ENCODE assay signal across 32 cellular contexts in the genomic region with DNA sequence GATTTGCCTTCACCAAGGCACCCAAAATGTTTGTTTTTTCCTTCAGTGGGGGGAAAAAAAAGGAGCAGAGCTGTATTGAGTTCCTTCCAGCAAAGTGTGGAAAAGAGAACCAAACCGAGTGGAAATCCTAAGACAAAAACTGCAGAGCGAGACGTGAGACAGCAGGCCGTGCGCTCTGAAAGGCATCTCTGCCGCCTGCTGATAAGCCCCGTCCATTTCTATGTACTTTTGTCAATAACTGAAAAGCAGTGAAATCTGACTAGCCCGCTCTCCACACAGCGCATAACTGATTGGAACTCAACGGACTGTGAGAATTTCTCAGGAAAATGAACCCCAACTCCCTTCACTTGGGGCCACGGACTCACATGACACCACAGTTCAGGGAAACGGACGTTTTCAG.
DNase-seq lines count a peak whose midpoint lies in the region; ATAC-seq lines count a peak whose summit lies in the region.
"Had no signal": no experiment of that assay in that cellular context is flagged by ENCODE, and none has a peak within 500 bp of the region (broad histone marks: within the 10 kb centered on the region; RNA-seq: fewer than 3 reads in every experiment).

No MANE protein-coding gene starts in this region.

- H3K27ac ChIP-seq in angular gyrus (ENCODE audit: low read depth, low read length) (peak overlapping the region; percentile 22), layer of hippocampus (ENCODE audit: low read depth, low read length) (peak overlapping the region; percentile 75)
- H3K27ac ChIP-seq in effector memory CD4-positive, alpha-beta T cell (ENCODE audit: insufficient read depth, low read length, poor library complexity, severe bottlenecking) = no peak overlapping the region
- H3K27ac ChIP-seq: BLaER1, colonic mucosa, esophagus squamous epithelium, KMS-11, suprapubic skin had no signal

- no peaks in the 10 kb centered on the region for H3K9me3 ChIP-seq in effector memory CD4-positive, alpha-beta T cell (ENCODE audit: control insufficient read depth, low read length)
- H3K9me3 ChIP-seq: BLaER1, colonic mucosa, esophagus squamous epithelium, left ventricle myocardium inferior, suprapubic skin had no signal

- intact Hi-C loops in posterior vena cava (cut with DNase I) = no loop called here

- H3K27me3 ChIP-seq in layer of hippocampus (ENCODE audit: control insufficient read depth, insufficient read depth, low read length) = no peaks in the 10 kb centered on the region
- no peaks in the 10 kb centered on the region for H3K27me3 ChIP-seq in effector memory CD4-positive, alpha-beta T cell (replicated peaks; ENCODE audit: control insufficient read depth, insufficient read depth, low read length, poor library complexity, severe bottlenecking)
- H3K27me3 ChIP-seq: BLaER1, colonic mucosa, esophagus squamous epithelium, suprapubic skin had no signal

- H3K4me1 ChIP-seq in effector memory CD4-positive, alpha-beta T cell (ENCODE audit: control insufficient read depth, insufficient read depth, low read length, poor library complexity, severe bottlenecking) = no peaks in the 10 kb centered on the region
- H3K4me1 ChIP-seq: BLaER1, colonic mucosa, esophagus squamous epithelium had no signal

- DNase-seq in NCI-H146 (lab: John Stamatoyannopoulos, UW) = peak; percentile 58
- peak; percentile 54 for DNase-seq in retina
- no peak for DNase-seq in posterior vena cava (ENCODE audit: low spot score)
- no peak for DNase-seq in effector memory CD4-positive, alpha-beta T cell
- DNase-seq: ACHN; activated B cell treated with CpG ODN at 0.5 μM for 24 hours; activated CD4-positive, alpha-beta T cell treated with anti-CD3 and anti-CD28 coated beads, Interleukin-2, amount 50 U/mL, for 4 hours; activated CD8-positive, alpha-beta memory T cell treated with anti-CD3 and anti-CD28 coated beads, Interleukin-2, amount 50 U/mL, for 4 hours; activated naive CD4-positive, alpha-beta T cell treated with anti-CD3 and anti-CD28 coated beads, Interleukin-2, amount 10 ng/mL, durations not matched to agents 7 days and 5 days; colonic mucosa; esophagus squamous epithelium; foreskin melanocyte; GDM1; immature natural killer cell; MM.1S; naive B cell; NCI-H1417 treated with DMSO at 0.1 percent for 48 hours; NCI-H2171; occipital lobe; right cardiac atrium; SHP77; stimulated activated CD4-positive, alpha-beta T cell treated with anti-CD3 and anti-CD28 coated beads, Interleukin-4, amount 100 ng/mL, for 24 hours had no signal

- H3K4me3 ChIP-seq in effector memory CD4-positive, alpha-beta T cell (ENCODE audit: insufficient read depth, low read depth, low read length, poor library complexity, severe bottlenecking) = no peak overlapping the region
- H3K4me3 ChIP-seq: BLaER1, colonic mucosa, esophagus squamous epithelium, left ventricle myocardium inferior, suprapubic skin had no signal

- ATAC-seq in HG03095 (IDR thresholded peaks at IDR 0.05; ENCODE audit: unreplicated experiment) (no peak), GM18519 (IDR thresholded peaks at IDR 0.05; ENCODE audit: low FRiP score, unreplicated experiment) (no peak)
- ATAC-seq: Panc1; stimulated activated memory B cell treated with anti-CD40 and anti-IgM and Interleukin-4, amounts not matched to agents 10 μg/mL and 1 μg/mL and 100 μg/mL, for 72 hours had no signal

- H3K36me3 ChIP-seq in effector memory CD4-positive, alpha-beta T cell (ENCODE audit: control insufficient read depth, insufficient read depth, low read length) = no peaks in the 10 kb centered on the region
- H3K36me3 ChIP-seq: BLaER1, colonic mucosa, esophagus squamous epithelium, left ventricle myocardium inferior, suprapubic skin had no signal

Comparison
In these comparisons a context has a peak if more than half of its experiments do, and no peak if none do; other contexts are left out.
1. DNase-seq: peak in NCI-H146 (single experiment) and retina (single experiment); none in posterior vena cava (single experiment) and effector memory CD4-positive, alpha-beta T cell (0 of 3).